1 cellular context compared by ENCODE assay signal in genomic region chrX:98380556-98380955, GRCh38.
TF ChIP-seq lines count a peak whose summit lies in the region.

No MANE protein-coding gene starts in this region.

TF ChIP-seq in WTC11, 78 proteins besides CTCF, POLR2A, EP300 and RAD21 (continued from another document):
- TF ChIP-seq USF1 (CRISPR knock-in tag; IDR thresholded peaks at IDR 0.05) (no peak), E2F5 (CRISPR knock-in tag; IDR thresholded peaks at IDR 0.05) (no peak), USF2 (CRISPR knock-in tag; IDR thresholded peaks at IDR 0.05) (no peak)
